In the genomic region with DNA sequence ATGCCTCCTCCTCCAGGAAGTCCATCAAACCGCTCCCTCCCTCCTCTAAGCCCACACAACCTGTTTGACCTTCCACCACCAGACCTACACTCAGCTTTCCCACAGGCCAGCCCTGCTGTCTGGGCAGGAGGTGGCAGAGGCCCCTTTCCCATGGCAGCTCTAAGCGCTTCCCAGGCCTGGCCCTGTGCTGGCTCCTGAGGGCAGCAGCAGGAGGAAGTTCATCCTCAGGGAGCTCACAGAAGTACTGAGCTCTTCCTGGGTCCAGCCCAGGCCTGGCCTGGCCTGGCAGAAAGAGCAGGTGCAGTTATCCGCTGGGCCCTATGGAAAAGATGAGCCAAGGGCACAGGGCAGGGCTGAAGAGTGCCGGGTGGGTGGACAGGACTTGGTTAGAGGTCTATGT, we compare ENCODE assay signal across 9 cellular contexts. TPM values are rescaled to one million over a fixed set of nuclear protein-coding genes. Genes with fewer than 3 reads are reported as not detected.
DNase-seq lines count a peak whose midpoint lies in the region; ATAC-seq, FAIRE-seq and TF ChIP-seq lines count a peak whose summit lies in the region.
"Had no signal": no experiment of that assay in that cellular context is flagged by ENCODE, and none has a peak within 500 bp of the region (broad histone marks: within the 10 kb centered on the region; RNA-seq: fewer than 3 reads in every experiment).

No MANE protein-coding gene starts in this region.

- no peak for FAIRE-seq in A549 (lab: Jason Lieb, UNC)
- FAIRE-seq: G401.6 had no signal

- no peak for TF ChIP-seq EP300 in A549 (IDR thresholded peaks at IDR 0.05)

- H3K4me3 ChIP-seq in A549 (no peak overlapping the region; the same call in 2 of the 3 replicates), mucosa of stomach (ENCODE audit: low read length) (peak overlapping the region; percentile 65)
- H3K4me3 ChIP-seq in Jurkat, Clone E6-1 (ENCODE audit: low read length): peak overlapping the region; percentile 55

- no peaks in the 10 kb centered on the region for H3K27me3 ChIP-seq in mucosa of stomach (ENCODE audit: control insufficient read depth, insufficient read depth, low read length)

- no peak for TF ChIP-seq RAD21 in A549 (conservative IDR thresholded peaks at IDR 0.05 in 1 of 2, IDR thresholded peaks at IDR 0.05 in 1 of 2)

- peak overlapping the region; percentile 79 for H3K9ac ChIP-seq in mucosa of stomach (ENCODE audit: low read length)

- DNase-seq in A549 (ENCODE audit: low read depth in 1 of 2, low spot score in 1 of 2): no peak
- no peak for DNase-seq in Jurkat, Clone E6-1 (ENCODE audit: low read depth, low spot score)
- no peak for DNase-seq in stimulated activated CD8-positive, alpha-beta memory T cell treated with anti-CD3 and anti-CD28 coated beads, Interleukin-4, amount 100 ng/mL, for 48 hours
- no peak for DNase-seq in amniotic stem cell (lab: John Stamatoyannopoulos, UW)
- no peak for DNase-seq in activated effector memory CD4-positive, alpha-beta T cell treated with anti-CD3 and anti-CD28 coated beads, Interleukin-2, amount 50 U/mL, for 16 hours
- no peak for DNase-seq in DMS114 treated with DMSO at 0.1 percent for 48 hours (lab: John Stamatoyannopoulos, UW; ENCODE audit: unreplicated experiment)

- POLR2A ChIA-PET in A549 (lab: Yijun Ruan, JAX): no interaction called here

- H3K36me3 ChIP-seq in mucosa of stomach (ENCODE audit: control insufficient read depth, insufficient read depth, low read length): no peaks in the 10 kb centered on the region

- no peak for ATAC-seq in A549

- no peak for TF ChIP-seq POLR2A in A549 (IDR thresholded peaks at IDR 0.05; ENCODE audit: low read length)

- TF ChIP-seq CTCF in A549 (IDR thresholded peaks at IDR 0.05): no peak

- CTCF ChIA-PET in A549 (lab: Yijun Ruan, JAX): interaction anchor here (0.8 to 5.8 kb wide), 5 partner anchors 37 to 614 kb away, joined by 3 to 25 read pairs (median 6); partner anchors contain the start of gene STARD10

- H3K4me1 ChIP-seq in A549: peaks cover 35% of the 10 kb centered on the region
- H3K4me1 ChIP-seq in mucosa of stomach (ENCODE audit: control insufficient read depth, insufficient read depth, low read length): peaks cover 58% of the 10 kb centered on the region

- H3K4me2 ChIP-seq in A549: peak overlapping the region; percentile 95

- H3K27ac ChIP-seq in A549 (peak overlapping the region; percentile 94 to 97; a peak in 3 of 6 replicates), cingulate gyrus (ENCODE audit: low read depth, low read length) (peak overlapping the region; percentile 83)

- no peaks in the 10 kb centered on the region for H3K9me3 ChIP-seq in A549
- H3K9me3 ChIP-seq in mucosa of stomach (ENCODE audit: control insufficient read depth, low read length): no peaks in the 10 kb centered on the region

- 96% methylated on average over 4 of the region's 4 CpGs for WGBS in A549 (ENCODE audit: missing lambda C conversion rate)

TF ChIP-seq in A549, 52 proteins besides CTCF, POLR2A, EP300 and RAD21:
- TF ChIP-seq RARB (CRISPR knock-in tag; IDR thresholded peaks at IDR 0.05) (no peak), CBX8 (IDR thresholded peaks at IDR 0.05) (no peak), MAFK (IDR thresholded peaks at IDR 0.05; ENCODE audit: partially characterized antibody) (no peak), RFX5 (IDR thresholded peaks at IDR 0.05) (no peak), ESRRA (IDR thresholded peaks at IDR 0.05; ENCODE audit: borderline replicate concordance, low read length) (no peak), HOXB13 (CRISPR knock-in tag; IDR thresholded peaks at IDR 0.05; ENCODE audit: low read depth) (no peak), CHD4 (IDR thresholded peaks at IDR 0.05; ENCODE audit: borderline replicate concordance) (no peak), KDM1A (IDR thresholded peaks at IDR 0.05; ENCODE audit: low read depth) (no peak), KDM5A (IDR thresholded peaks at IDR 0.05) (no peak)
- TF ChIP-seq, protein P1, sequence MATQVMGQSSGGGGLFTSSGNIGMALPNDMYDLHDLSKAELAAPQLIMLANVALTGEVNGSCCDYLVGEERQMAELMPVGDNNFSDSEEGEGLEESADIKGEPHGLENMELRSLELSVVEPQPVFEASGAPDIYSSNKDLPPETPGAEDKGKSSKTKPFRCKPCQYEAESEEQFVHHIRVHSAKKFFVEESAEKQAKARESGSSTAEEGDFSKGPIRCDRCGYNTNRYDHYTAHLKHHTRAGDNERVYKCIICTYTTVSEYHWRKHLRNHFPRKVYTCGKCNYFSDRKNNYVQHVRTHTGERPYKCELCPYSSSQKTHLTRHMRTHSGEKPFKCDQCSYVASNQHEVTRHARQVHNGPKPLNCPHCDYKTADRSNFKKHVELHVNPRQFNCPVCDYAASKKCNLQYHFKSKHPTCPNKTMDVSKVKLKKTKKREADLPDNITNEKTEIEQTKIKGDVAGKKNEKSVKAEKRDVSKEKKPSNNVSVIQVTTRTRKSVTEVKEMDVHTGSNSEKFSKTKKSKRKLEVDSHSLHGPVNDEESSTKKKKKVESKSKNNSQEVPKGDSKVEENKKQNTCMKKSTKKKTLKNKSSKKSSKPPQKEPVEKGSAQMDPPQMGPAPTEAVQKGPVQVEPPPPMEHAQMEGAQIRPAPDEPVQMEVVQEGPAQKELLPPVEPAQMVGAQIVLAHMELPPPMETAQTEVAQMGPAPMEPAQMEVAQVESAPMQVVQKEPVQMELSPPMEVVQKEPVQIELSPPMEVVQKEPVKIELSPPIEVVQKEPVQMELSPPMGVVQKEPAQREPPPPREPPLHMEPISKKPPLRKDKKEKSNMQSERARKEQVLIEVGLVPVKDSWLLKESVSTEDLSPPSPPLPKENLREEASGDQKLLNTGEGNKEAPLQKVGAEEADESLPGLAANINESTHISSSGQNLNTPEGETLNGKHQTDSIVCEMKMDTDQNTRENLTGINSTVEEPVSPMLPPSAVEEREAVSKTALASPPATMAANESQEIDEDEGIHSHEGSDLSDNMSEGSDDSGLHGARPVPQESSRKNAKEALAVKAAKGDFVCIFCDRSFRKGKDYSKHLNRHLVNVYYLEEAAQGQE (IDR thresholded peaks at IDR 0.05): no peak

RNA-seq across cellular contexts. Expression of gene ARAP1, which starts 31.4 kb away (rescaled TPM):
- 28.9 and 29.5 TPM in 2 replicates for polyA plus RNA-seq in A549 (2011; rRNA removed)
- 31.6 and 32.7 TPM in 2 replicates for polyA plus RNA-seq in A549 (2012; cell fraction: cytosol; rRNA removed)
- polyA plus RNA-seq in A549 (2012; cell fraction: nucleus; rRNA removed): 105 and 129 TPM in 2 replicates
- 26.2 to 32.8 TPM (median 30.1 TPM) in 3 replicates for polyA plus RNA-seq in A549 (2017; fragmentation: RNase III; extraction: RNeasy Plus Mini Kit Qiagen cat#74134 plus additional on column Dnase treatment)
- 43.3 and 61.6 TPM in 2 replicates for polyA minus RNA-seq in A549 (2011; rRNA and poly(A)+ RNA removed)
- polyA plus RNA-seq in Jurkat, Clone E6-1 (2012; ENCODE audit: insufficient read depth, insufficient read length): 54.1 TPM

RNA-seq across cellular contexts. Expression of gene PDE2A, which starts 46.6 kb away (rescaled TPM):
- polyA plus RNA-seq in A549 (2011; rRNA removed): 1.5 and 1.9 TPM in 2 replicates
- 0.37 and 0.54 TPM in 2 replicates for polyA plus RNA-seq in A549 (2012; cell fraction: cytosol; rRNA removed)
- 1.6 and 2.1 TPM in 2 replicates for polyA plus RNA-seq in A549 (2012; cell fraction: nucleus; rRNA removed)
- polyA plus RNA-seq in A549 (2017; fragmentation: RNase III; extraction: RNeasy Plus Mini Kit Qiagen cat#74134 plus additional on column Dnase treatment): 0.62 to 1.4 TPM (median 0.94 TPM) in 3 replicates
- 1.7 and 2.2 TPM in 2 replicates for polyA minus RNA-seq in A549 (2011; rRNA and poly(A)+ RNA removed)
- polyA plus RNA-seq in Jurkat, Clone E6-1 (2012; ENCODE audit: insufficient read depth, insufficient read length): not detected
